Comparison of ENCODE assay signal across 1 cellular context in the genomic region with DNA sequence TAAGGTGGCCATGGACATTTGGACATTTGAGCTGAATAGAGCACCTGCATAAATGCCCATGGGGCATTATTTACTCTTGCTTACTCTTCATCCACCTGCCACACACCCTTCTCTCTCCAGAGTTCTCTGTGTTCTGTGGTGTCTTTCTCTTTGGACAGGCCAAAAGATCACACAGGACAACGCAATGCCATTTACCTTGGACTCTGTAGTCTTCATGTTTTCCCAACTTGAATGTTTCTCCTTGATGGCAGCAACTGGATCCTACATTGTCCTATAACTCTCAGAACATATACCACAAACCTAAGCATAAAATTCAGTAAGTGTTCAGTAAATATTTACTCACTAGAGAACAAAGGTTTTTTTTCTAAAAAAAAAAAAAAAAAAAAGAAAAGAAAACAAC.
TF ChIP-seq lines count a peak whose summit lies in the region.

No MANE protein-coding gene starts in this region.

TF ChIP-seq in HepG2, 621 proteins besides CTCF, POLR2A, EP300 and RAD21 (continued from another document):
- peak; percentile 19; the same call in 1 of the 2 replicates for TF ChIP-seq FOXA3 (CRISPR knock-in tag; IDR thresholded peaks at IDR 0.05)
- TF ChIP-seq, protein P1, sequence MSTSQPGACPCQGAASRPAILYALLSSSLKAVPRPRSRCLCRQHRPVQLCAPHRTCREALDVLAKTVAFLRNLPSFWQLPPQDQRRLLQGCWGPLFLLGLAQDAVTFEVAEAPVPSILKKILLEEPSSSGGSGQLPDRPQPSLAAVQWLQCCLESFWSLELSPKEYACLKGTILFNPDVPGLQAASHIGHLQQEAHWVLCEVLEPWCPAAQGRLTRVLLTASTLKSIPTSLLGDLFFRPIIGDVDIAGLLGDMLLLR (CRISPR knock-in tag; IDR thresholded peaks at IDR 0.05), result no peak
